In genomic region chr6:159130846-159131245, GRCh38 we compare ENCODE assay signal across 33 cellular contexts. TPM values are rescaled to one million over a fixed set of nuclear protein-coding genes. Genes with fewer than 3 reads are reported as not detected.
"Had no signal": no experiment of that assay in that cellular context is flagged by ENCODE, and none has a peak within 500 bp of the region (broad histone marks: within the 10 kb centered on the region; RNA-seq: fewer than 3 reads in every experiment).

No MANE protein-coding gene starts in this region.

- H3K9me3 Mint-ChIP-seq: activated CD4-positive, alpha-beta T cell treated with anti-CD3 and anti-CD28 coated beads, Interleukin-2, amount 10 ng/mL, durations not matched to agents 24 days and 14 days; activated naive CD4-positive, alpha-beta T cell treated with anti-CD3 and anti-CD28 coated beads for 36 hours; activated naive CD4-positive, alpha-beta T cell treated with anti-CD3 and anti-CD28 coated beads, Interleukin-2, amount 50 U/mL, for 72 hours; activated T-cell treated with anti-CD3 and anti-CD28 coated beads, Interleukin-2, amount 50 U/mL, for 4 hours; activated T-helper 1 cell treated with anti-CD3 and anti-CD28 coated beads, Interleukin-12 subunit alpha, Interleukin-12 subunit beta, Interleukin-2, Interleukin-4 antibody, amounts not matched to agents 30 ng/mL and 10 ng/mL and 1 ng/mL, durations not matched to agents 14 hours and 24 hours and 36 hours had no signal

- H3K9ac ChIP-seq: KMS-11 had no signal

- H3K27ac Mint-ChIP-seq: activated CD4-positive, alpha-beta T cell treated with anti-CD3 and anti-CD28 coated beads, Interleukin-2, amount 10 ng/mL, durations not matched to agents 24 days and 14 days; activated naive CD4-positive, alpha-beta T cell treated with anti-CD3 and anti-CD28 coated beads for 36 hours; activated T-helper 1 cell treated with anti-CD3 and anti-CD28 coated beads, Interleukin-12 subunit alpha, Interleukin-12 subunit beta, Interleukin-2, Interleukin-4 antibody, amounts not matched to agents 30 ng/mL and 10 ng/mL and 1 ng/mL, durations not matched to agents 14 hours and 24 hours and 36 hours had no signal

- H3K9me3 ChIP-seq: adrenal gland, body of pancreas, breast epithelium had no signal

- H3K27ac ChIP-seq: adrenal gland, body of pancreas, breast epithelium, KMS-11, PC-9, RWPE1, SK-N-MC, WERI-Rb-1 had no signal

- H3K36me3 Mint-ChIP-seq: activated naive CD4-positive, alpha-beta T cell treated with anti-CD3 and anti-CD28 coated beads, Interleukin-2, amount 50 U/mL, for 72 hours had no signal

- H3K27me3 ChIP-seq: adrenal gland, body of pancreas, breast epithelium had no signal

- H3K4me3 ChIP-seq: adrenal gland, body of pancreas, breast epithelium, PC-9, SK-N-MC had no signal

- H3K4me3 Mint-ChIP-seq: activated CD4-positive, alpha-beta T cell treated with anti-CD3 and anti-CD28 coated beads, Interleukin-2, amount 10 ng/mL, durations not matched to agents 24 days and 14 days; activated naive CD4-positive, alpha-beta T cell treated with anti-CD3 and anti-CD28 coated beads for 36 hours; activated T-cell treated with anti-CD3 and anti-CD28 coated beads, Interleukin-2, amount 50 U/mL, for 4 hours; activated T-helper 1 cell treated with anti-CD3 and anti-CD28 coated beads, Interleukin-12 subunit alpha, Interleukin-12 subunit beta, Interleukin-2, Interleukin-4 antibody, amounts not matched to agents 30 ng/mL and 10 ng/mL and 1 ng/mL, durations not matched to agents 14 hours and 24 hours and 36 hours had no signal

- H3K4me2 ChIP-seq: KMS-11, PC-9 had no signal

- H3K36me3 ChIP-seq: adrenal gland, breast epithelium, WERI-Rb-1 had no signal

- DNase-seq: activated CD4-positive, alpha-beta T cell treated with anti-CD3 and anti-CD28 coated beads, Interleukin-2, amount 10 ng/mL, durations not matched to agents 24 days and 14 days; activated CD4-positive, alpha-beta T cell treated with anti-CD3 and anti-CD28 coated beads, Interleukin-2, amount 50 U/mL, for 48 hours; activated CD8-positive, alpha-beta memory T cell treated with anti-CD3 and anti-CD28 coated beads, Interleukin-2, amount 50 U/mL, for 4 hours; activated gamma-delta T cell treated with Interleukin-2 at 50 U/mL for 16 hours; activated naive CD4-positive, alpha-beta T cell treated with anti-CD3 and anti-CD28 coated beads for 36 hours; activated T-cell treated with anti-CD3 and anti-CD28 coated beads for 4 hours; activated T-cell treated with anti-CD3 and anti-CD28 coated beads, Interleukin-2, amount 50 U/mL, for 4 hours; adrenal gland; body of pancreas; MM.1S; MV-4-11; NCI-H1092; NCI-H1436 treated with DMSO at 0.1 percent for 48 hours; NCI-H1694 treated with DMSO at 0.1 percent for 48 hours; NCI-H2029; NCI-H2107; NCI-H2171; NCI-H510A; NCI-H526; NCI-H748 treated with DMSO at 0.1 percent for 48 hours; NK-92 treated with Interleukin-12 subunit alpha and Interleukin-12 subunit beta, amount 100 ng/mL, for 24 hours; PC-9; T1000; WERI-Rb-1 had no signal

- H3K4me1 ChIP-seq: breast epithelium had no signal

- H2AFZ ChIP-seq: PC-9 had no signal

RNA-seq across cellular contexts. Expression of gene FNDC1, which starts 38.4 kb away (rescaled TPM):
- total RNA-seq: activated CD4-positive, alpha-beta T cell treated with anti-CD3 and anti-CD28 coated beads, Interleukin-2, amount 10 ng/mL, durations not matched to agents 24 days and 14 days; activated naive CD4-positive, alpha-beta T cell treated with anti-CD3 and anti-CD28 coated beads for 36 hours; activated T-helper 1 cell treated with anti-CD3 and anti-CD28 coated beads, Interleukin-12 subunit alpha, Interleukin-12 subunit beta, Interleukin-2, Interleukin-4 antibody, amounts not matched to agents 30 ng/mL and 10 ng/mL and 1 ng/mL, durations not matched to agents 14 hours and 24 hours and 36 hours; LHCN-M2; PC-9; T-helper 1 cell treated with Interleukin-12 subunit alpha and Interleukin-12 subunit beta and Interleukin-4 antibody, amounts not matched to agents 30 ng/mL and 1 ng/mL, for 36 hours; T-helper 2 cell treated with Interferon-gamma antibody and Interleukin-4, amounts not matched to agents 100 ng/mL and 5 ng/mL, for 36 hours had no signal
